8 cellular contexts compared by ENCODE assay signal in genomic region chr1:212915245-212916091, GRCh38. TPM values are rescaled to one million over a fixed set of nuclear protein-coding genes. Genes with fewer than 3 reads are reported as not detected.
DNase-seq lines count a peak whose midpoint lies in the region; ATAC-seq and TF ChIP-seq lines count a peak whose summit lies in the region.

No MANE protein-coding gene starts in this region.

- ATAC-seq in GM19035 (IDR thresholded peaks at IDR 0.05; ENCODE audit: unreplicated experiment) (no peak), GM18520 (IDR thresholded peaks at IDR 0.05; ENCODE audit: unreplicated experiment) (no peak), HG03159 (IDR thresholded peaks at IDR 0.05; ENCODE audit: unreplicated experiment) (no peak)

- no peak overlapping the region for H3K4me3 ChIP-seq in choroid plexus epithelial cell (ENCODE audit: low read depth, low read length)

- DNase-seq in DMS114 treated with DMSO at 0.1 percent for 48 hours (lab: John Stamatoyannopoulos, UW; ENCODE audit: unreplicated experiment): peak; percentile 9
- peak; percentile 85 for DNase-seq in choroid plexus epithelial cell (ENCODE audit: low read depth)
- peak; percentile 19 for DNase-seq in mucosa of gallbladder (ENCODE audit: low spot score)
- no peak for DNase-seq in stimulated activated CD4-positive, alpha-beta T cell treated with anti-CD3 and anti-CD28 coated beads, Interleukin-4, amount 100 ng/mL, for 24 hours

- TF ChIP-seq CTCF in LNCAP (IDR thresholded peaks at IDR 0.05) (peak; percentile 39; the same call in 1 of the 2 replicates), choroid plexus epithelial cell (conservative IDR thresholded peaks at IDR 0.05; ENCODE audit: low read depth, low read length) (peak; percentile 79)

RNA-seq across cellular contexts. Expression of gene VASH2, which starts 34.9 kb away (rescaled TPM):
- total RNA-seq in mucosa of gallbladder: 0.92 TPM

RNA-seq across cellular contexts. Expression of gene FLVCR1, which starts 57.4 kb away (rescaled TPM):
- total RNA-seq in mucosa of gallbladder: 9.4 TPM
